In genomic region chr15:80141916-80142598, GRCh38 we compare ENCODE assay signal across 21 cellular contexts. TPM values are rescaled to one million over a fixed set of nuclear protein-coding genes. Genes with fewer than 3 reads are reported as not detected.
DNase-seq lines count a peak whose midpoint lies in the region; ATAC-seq, FAIRE-seq and TF ChIP-seq lines count a peak whose summit lies in the region.
"Had no signal": no experiment of that assay in that cellular context is flagged by ENCODE, and none has a peak within 500 bp of the region (broad histone marks: within the 10 kb centered on the region; RNA-seq: fewer than 3 reads in every experiment).

No MANE protein-coding gene starts in this region.

- no peak for TF ChIP-seq EP300 in GM12878 (IDR thresholded peaks at IDR 0.05; ENCODE audit: borderline replicate concordance in 1 of 2, control insufficient read depth in 1 of 2, low read depth in 2 of 2, low read length in 2 of 2)

- no CpG with 5 or more reads among the region's 5 CpGs for WGBS in H9 (ENCODE audit: extremely low coverage, insufficient read length, low lambda C conversion rate)
- WGBS in GM12878 (ENCODE audit: insufficient coverage, insufficient replicate concordance, low lambda C conversion rate, missing lambda C conversion rate) = 96% methylated on average over 5 of the region's 5 CpGs
- no CpG with 5 or more reads among the region's 5 CpGs for WGBS in mesendoderm (ENCODE audit: extremely low coverage, insufficient coverage, low lambda C conversion rate)

- no peak overlapping the region for H3T11ph ChIP-seq in H9 (ENCODE audit: low read length)

- no peak overlapping the region for H3K4me3 ChIP-seq in GM12878
- H3K4me3 ChIP-seq in mucosa of descending colon = no peak overlapping the region
- H3K4me3 ChIP-seq in mesendoderm (ENCODE audit: low read length) = no peak overlapping the region
- H3K4me3 ChIP-seq: GM23248 had no signal

- CTCF ChIA-PET in GM12878 (lab: Yijun Ruan, JAX) = interaction anchor here (0.6 kb wide), 1 partner anchor 335 kb away, joined by 3 read pairs; no protein-coding TSS in a partner anchor
- CTCF ChIA-PET in HEK293T (lab: Yijun Ruan, JAX) = no interaction called here

- no peak overlapping the region for H4K8ac ChIP-seq in H9 (replicated peaks; ENCODE audit: insufficient read length, low read depth, low read length)
- no peak overlapping the region for H4K8ac ChIP-seq in mesendoderm (ENCODE audit: low read depth, low read length)

- FAIRE-seq in GM12878 (lab: Jason Lieb, UNC) = no peak

- H3K4me3 Mint-ChIP-seq in H9 = no peak overlapping the region
- H3K4me3 Mint-ChIP-seq: CD4-positive, CD25-positive, alpha-beta regulatory T cell had no signal

- H2AFZ ChIP-seq in H9 (ENCODE audit: low read length) (no peak overlapping the region), GM12878 (ENCODE audit: control insufficient read depth, low read depth, low read length) (no peak overlapping the region)
- H2AFZ ChIP-seq: GM23248 had no signal

- H3K4me1 ChIP-seq in H9 (ENCODE audit: insufficient read depth, low read length) = no peaks in the 10 kb centered on the region
- H3K4me1 ChIP-seq in GM12878 (ENCODE audit: control insufficient read depth, insufficient read depth, low read length) = no peaks in the 10 kb centered on the region
- no peaks in the 10 kb centered on the region for H3K4me1 ChIP-seq in mucosa of descending colon (ENCODE audit: low read depth)
- H3K4me1 ChIP-seq in mesendoderm (ENCODE audit: control insufficient read depth, low read depth, low read length) = no peaks in the 10 kb centered on the region
- H3K4me1 ChIP-seq: Caco-2 had no signal

- no peak overlapping the region for H3K14ac ChIP-seq in H9 (ENCODE audit: insufficient read depth, low read length)

- H3K23ac ChIP-seq in H9 (ENCODE audit: insufficient read length, low read depth, low read length) = no peak overlapping the region
- no peak overlapping the region for H3K23ac ChIP-seq in mesendoderm (ENCODE audit: low read length)

- H3K4me2 ChIP-seq in H9 (ENCODE audit: insufficient read depth, insufficient read length, low read length) (no peak overlapping the region), GM12878 (ENCODE audit: control insufficient read depth, insufficient read depth) (no peak overlapping the region), mesendoderm (ENCODE audit: low read length) (no peak overlapping the region)
- H3K4me2 ChIP-seq: SK-N-SH had no signal

- TF ChIP-seq RAD21 in GM12878 (IDR thresholded peaks at IDR 0.05; ENCODE audit: insufficient read depth, low read depth, low read length) = no peak

- TF ChIP-seq CTCF in H9 (conservative IDR thresholded peaks at IDR 0.05) (no peak), GM12878 (IDR thresholded peaks at IDR 0.05 in 2 of 3, conservative IDR thresholded peaks at IDR 0.05 in 1 of 3; ENCODE audit: control insufficient read depth in 2 of 3, extremely low read depth in 1 of 3, insufficient read depth in 1 of 3, low read depth in 3 of 3, low read length in 3 of 3) (no peak), mucosa of descending colon (IDR thresholded peaks at IDR 0.05) (no peak)

- no peaks in the 10 kb centered on the region for H3K27me3 Mint-ChIP-seq in H9 (ENCODE audit: low read depth)

- ATAC-seq in GM12878 = no peak
- peak; percentile 46 for ATAC-seq in mucosa of descending colon

- H3K9me3 Mint-ChIP-seq in H9 = no peaks in the 10 kb centered on the region; a peak in 2 of 5 replicates

- no peak overlapping the region for H3K4ac ChIP-seq in H9 (ENCODE audit: low read depth, low read length)
- H3K4ac ChIP-seq in mesendoderm (ENCODE audit: low read depth, low read length) = no peak overlapping the region

- no peaks in the 10 kb centered on the region for H4K20me1 ChIP-seq in H9 (ENCODE audit: control insufficient read depth, insufficient read depth, insufficient read length)
- no peaks in the 10 kb centered on the region for H4K20me1 ChIP-seq in GM12878 (ENCODE audit: control insufficient read depth, insufficient read depth)

- peak overlapping the region in 1 of 3 experiments; percentile 32; a peak in 2 of 7 replicates for H3K27ac Mint-ChIP-seq in H9

- H2BK5ac ChIP-seq in H9 (ENCODE audit: insufficient read length, low read length) (peak overlapping the region; percentile 50), mesendoderm (ENCODE audit: low read length) (no peak overlapping the region)

- H3K36me3 Mint-ChIP-seq in H9 (ENCODE audit: insufficient read depth in 1 of 3, low read depth in 3 of 3) = peaks cover 0 to 12% (median 5%) of the 10 kb centered on the region in 3 experiments; a peak in 4 of 7 replicates

- H3K79me2 ChIP-seq in H9 (ENCODE audit: insufficient read depth, low read length) = no peaks in the 10 kb centered on the region
- H3K79me2 ChIP-seq in GM12878 (ENCODE audit: control insufficient read depth, insufficient read depth, low read length) = no peaks in the 10 kb centered on the region
- H3K79me2 ChIP-seq in mesendoderm (ENCODE audit: control insufficient read depth, insufficient read depth, low read length) = no peaks in the 10 kb centered on the region

- H4K5ac ChIP-seq in H9 (ENCODE audit: insufficient read length, low read depth, low read length) (no peak overlapping the region), mesendoderm (ENCODE audit: low read length) (no peak overlapping the region)

- H4K91ac ChIP-seq in H9 (ENCODE audit: insufficient read length, low read depth, low read length) = no peak overlapping the region

- H2BK12ac ChIP-seq in H9 (ENCODE audit: insufficient read length, low read depth, low read length) = no peak overlapping the region

- H2BK20ac ChIP-seq in H9 (ENCODE audit: low read depth, low read length, poor library complexity, severe bottlenecking) = no peak overlapping the region

- H3K9ac ChIP-seq in H9 (ENCODE audit: extremely low read depth, insufficient read length, low read length) = no peak overlapping the region
- H3K9ac ChIP-seq in GM12878 (ENCODE audit: control insufficient read depth, insufficient read depth, low read length) = no peak overlapping the region
- no peak overlapping the region for H3K9ac ChIP-seq in mesendoderm (ENCODE audit: low read length)
- H3K9ac ChIP-seq: GM23248, SK-N-SH had no signal

- BruUV-seq in GM12878 (replicated peaks; lab: Mats Ljungman, UMichigan) = TSS peak; percentile 12

- DNase-seq in H9 (no peak), GM12878 (ENCODE audit: low read depth, low spot score) (no peak), kidney tubule cell (ENCODE audit: low spot score) (peak; percentile 11), mucosa of descending colon (no peak), mesendoderm (no peak), HEK293T (ENCODE audit: extremely low spot score) (no peak), cerebellar nuclear complex (lab: John Stamatoyannopoulos, UW) (no peak)
- DNase-seq in activated effector memory CD4-positive, alpha-beta T cell treated with anti-CD3 and anti-CD28 coated beads, Interleukin-2, amount 50 U/mL, for 16 hours = no peak
- DNase-seq: Caco-2; CD4-positive, CD25-positive, alpha-beta regulatory T cell; DND-41; GM23248; HCEC 1CT; KBM-7; NCI-H1105; NCI-H2029; NCI-H2227 treated with DMSO at 0.1 percent for 48 hours; NCI-H510A; SIG-M5; SK-N-SH had no signal

- no peak for TF ChIP-seq POLR2A in GM12878 (IDR thresholded peaks at IDR 0.05; ENCODE audit: low read depth, low read length)

- no peaks in the 10 kb centered on the region for H3K4me1 Mint-ChIP-seq in H9

- SMC1A ChIA-PET in GM12878 (lab: Charles Lee; ENCODE audit: uncharacterized antibody, unreplicated experiment) = interaction anchor here (2.2 kb wide), 1 partner anchor 11 kb away, joined by 5 read pairs; no protein-coding TSS in a partner anchor

- H3K79me1 ChIP-seq in H9 (ENCODE audit: insufficient read depth, low read depth, low read length, poor library complexity, severe bottlenecking) (no peaks in the 10 kb centered on the region), mesendoderm (ENCODE audit: low read length) (no peaks in the 10 kb centered on the region)

- H2AK5ac ChIP-seq in H9 (ENCODE audit: insufficient read length, low read length) = no peak overlapping the region
- H2AK5ac ChIP-seq in mesendoderm (ENCODE audit: low read length) = no peak overlapping the region

- RAD21 ChIA-PET in GM12878 (lab: Charles Lee; ENCODE audit: unreplicated experiment) = no interaction called here

- H3K27me3 ChIP-seq in H9 (ENCODE audit: insufficient read depth, low read length) (no peaks in the 10 kb centered on the region), GM12878 (replicated peaks in 1 of 2; ENCODE audit: control insufficient read depth in 2 of 2, insufficient read depth in 2 of 2, low read length in 1 of 2) (no peaks in the 10 kb centered on the region), mesendoderm (ENCODE audit: insufficient read depth, low read length, poor library complexity) (no peaks in the 10 kb centered on the region)

- H3K9me3 ChIP-seq in H9 (ENCODE audit: control insufficient read depth, low read depth, low read length) (no peaks in the 10 kb centered on the region), GM12878 (replicated peaks; ENCODE audit: control insufficient read depth, insufficient read depth, low read length) (no peaks in the 10 kb centered on the region), mucosa of descending colon (no peaks in the 10 kb centered on the region)
- H3K9me3 ChIP-seq: Caco-2, SK-N-SH had no signal

- H2BK15ac ChIP-seq in H9 (ENCODE audit: low read depth, low read length) = no peak overlapping the region
- H2BK15ac ChIP-seq in mesendoderm (replicated peaks; ENCODE audit: low read depth) = no peak overlapping the region

- POLR2A ChIA-PET in GM12878 (lab: Charles Lee) (no interaction called here), HEK293T (lab: Yijun Ruan, JAX) (interaction anchor here (1.0 to 1.6 kb wide), 2 partner anchors 10 to 83 kb away, joined by 3 to 6 read pairs; partner anchors contain the start of gene ZFAND6)

- H2BK120ac ChIP-seq in H9 (ENCODE audit: low read depth, low read length, poor library complexity, severe bottlenecking) = no peak overlapping the region
- H2BK120ac ChIP-seq in mesendoderm (ENCODE audit: low read depth, low read length) = no peak overlapping the region

- H3K36me3 ChIP-seq in GM12878 (ENCODE audit: control insufficient read depth in 2 of 2, insufficient read depth in 2 of 2, low read length in 1 of 2) = peaks cover 0 to 5% of the 10 kb centered on the region in 2 experiments; a peak in 2 of 4 replicates
- no peaks in the 10 kb centered on the region for H3K36me3 ChIP-seq in mucosa of descending colon (ENCODE audit: low read depth)
- no peaks in the 10 kb centered on the region for H3K36me3 ChIP-seq in mesendoderm (ENCODE audit: control insufficient read depth, insufficient read depth, low read length)

- H3K18ac ChIP-seq in H9 (ENCODE audit: insufficient read length, low read depth, low read length) = no peak overlapping the region
- H3K18ac ChIP-seq in mesendoderm (ENCODE audit: low read length) = no peak overlapping the region

- H3K56ac ChIP-seq in H9 (ENCODE audit: insufficient read length, low read depth, low read length) = no peak overlapping the region
- no peak overlapping the region for H3K56ac ChIP-seq in mesendoderm (ENCODE audit: low read length)

- intact Hi-C loops in GM12878 (cut with micrococcal nuclease; ENCODE audit: unreplicated experiment) (no loop called here), mucosa of descending colon (cut with DNase I, micrococcal nuclease) (loop anchor here in 1 of 2 donors (10.0 kb wide), 1 partner anchor 67 kb away; no protein-coding TSS in a partner anchor)

- no peaks in the 10 kb centered on the region for H3K23me2 ChIP-seq in H9 (ENCODE audit: insufficient read length, low read depth, low read length, poor library complexity, severe bottlenecking)

- in situ Hi-C loops in GM12878 (cut with MboI) = no loop called here

- H3K27ac ChIP-seq in H9 (ENCODE audit: insufficient read length, low read depth, low read length) = no peak overlapping the region
- no peak overlapping the region for H3K27ac ChIP-seq in GM12878 (ENCODE audit: control insufficient read depth, insufficient read depth)
- H3K27ac ChIP-seq in mesendoderm (ENCODE audit: low read depth, low read length) = no peak overlapping the region
- H3K27ac ChIP-seq: GM23248, RWPE1 had no signal

RNA-seq across cellular contexts. Expression of gene FAH, which starts 10.7 kb away (rescaled TPM):
- total RNA-seq in H9 (2021) (21.5 and 21.7 TPM in 2 replicates), GM12878 (2014; rRNA removed) (51.9 and 55.8 TPM in 2 replicates), GM12878 (2014; rRNA removed; fragmentation: Illumina TruSeq; extraction: Trizol) (39.3 and 41.1 TPM in 2 replicates), GM12878 (2021) (61.5 and 67.4 TPM in 2 replicates), mucosa of descending colon (10 to 100 TPM; 19.1 to 21.9 (median 20.0) TPM)
- total RNA-seq in GM12878 (2013; cell fraction: nucleolus; rRNA removed) = 50.5 and 53.9 TPM in 2 replicates
- polyA plus RNA-seq in GM12878 (2011; ENCODE audit: low read depth) = 16.4 TPM
- polyA plus RNA-seq in GM12878 (2011; rRNA removed) (22.2 and 36.3 TPM in 2 replicates), GM12878 (2014; fragmentation: Illumina TruSeq; extraction: Trizol) (45.7 and 54.8 TPM in 2 replicates), GM12878 (2014; fragmentation: Nextera tagmentation; extraction: Ambion mirVana) (100 to 1,000 TPM; 117 to 121 TPM), GM12878 (2014; rRNA removed) (53.5 and 56.5 TPM in 2 replicates), GM12878 (2016; fragmentation: Nextera tagmentation; extraction: Ambion mirVana) (10 to 100 TPM; 74.8 to 82.4 TPM)
- polyA plus RNA-seq in GM12878 (2011; cell fraction: cytosol; rRNA removed) = 43.2 and 44.7 TPM in 2 replicates
- 59.7 and 81.4 TPM in 2 replicates for polyA plus RNA-seq in GM12878 (2011; cell fraction: nucleus; rRNA removed)
- polyA plus RNA-seq in GM12878 (2012) = 33.7 and 38.4 TPM in 2 replicates
- 60.5 and 67.0 TPM in 2 replicates for polyA minus RNA-seq in GM12878 (2011; rRNA and poly(A)+ RNA removed)
- 18.3 and 18.8 TPM in 2 replicates for polyA minus RNA-seq in GM12878 (2011; cell fraction: cytosol; rRNA and poly(A)+ RNA removed)
- 20.9 and 28.2 TPM in 2 replicates for polyA minus RNA-seq in GM12878 (2011; cell fraction: nucleus; rRNA and poly(A)+ RNA removed)
- polyA plus RNA-seq in mesendoderm (2013, experiment 1 of 2) = 10.8 TPM
- 10.2 TPM for polyA plus RNA-seq in mesendoderm (2013, experiment 2 of 2)
